Comparison of ENCODE assay signal across 3 cellular contexts in the genomic region with DNA sequence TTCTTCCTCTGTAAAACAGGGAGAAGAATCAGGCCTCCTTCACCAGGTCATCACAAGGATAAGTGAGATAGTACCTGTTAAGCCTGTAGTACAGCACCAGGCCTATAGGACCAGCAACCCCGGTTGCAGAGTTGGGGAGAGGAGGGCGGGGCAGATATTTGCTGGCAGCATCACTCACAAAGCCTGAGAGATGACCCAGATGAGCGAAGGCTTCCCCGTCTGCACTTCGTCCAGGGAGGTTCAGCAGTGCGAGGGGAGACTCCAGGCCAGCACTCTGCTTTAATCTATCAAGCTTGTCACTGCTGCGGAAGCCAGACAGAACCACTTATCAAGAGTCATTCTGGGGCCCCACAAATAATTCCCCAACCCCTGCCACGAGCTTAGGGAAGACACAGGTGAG.
TF ChIP-seq lines count a peak whose summit lies in the region.

No MANE protein-coding gene starts in this region.

TF ChIP-seq in A549, 52 proteins besides CTCF, POLR2A, EP300 and RAD21:
- TF ChIP-seq CEBPB (IDR thresholded peaks at IDR 0.05) (no peak), ESRRA (IDR thresholded peaks at IDR 0.05; ENCODE audit: borderline replicate concordance, low read length) (no peak), CBX2 (IDR thresholded peaks at IDR 0.05; ENCODE audit: borderline replicate concordance, low read depth) (no peak), ZC3H11A (IDR thresholded peaks at IDR 0.05) (no peak), CHD2 (IDR thresholded peaks at IDR 0.05; ENCODE audit: low read length, partially characterized antibody) (no peak)
- TF ChIP-seq, protein P1, sequence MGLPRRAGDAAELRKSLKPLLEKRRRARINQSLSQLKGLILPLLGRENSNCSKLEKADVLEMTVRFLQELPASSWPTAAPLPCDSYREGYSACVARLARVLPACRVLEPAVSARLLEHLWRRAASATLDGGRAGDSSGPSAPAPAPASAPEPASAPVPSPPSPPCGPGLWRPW (IDR thresholded peaks at IDR 0.05) = no peak

TF ChIP-seq in HCT116, 20 proteins besides CTCF, POLR2A, EP300 and RAD21:
- no peak for TF ChIP-seq EZH2 (IDR thresholded peaks at IDR 0.05)
- TF ChIP-seq SP1 (IDR thresholded peaks at IDR 0.05; ENCODE audit: low read depth) = no peak
- no peak for TF ChIP-seq EGR1 (IDR thresholded peaks at IDR 0.05; ENCODE audit: low read depth)
- no peak for TF ChIP-seq ZNF274 (IDR thresholded peaks at IDR 0.05; ENCODE audit: low read depth, low read length)
- TF ChIP-seq CBX3 (IDR thresholded peaks at IDR 0.05; ENCODE audit: low read depth) = no peak
- no peak for TF ChIP-seq ATF3 (IDR thresholded peaks at IDR 0.05)
- no peak for TF ChIP-seq POLR2AphosphoS5 (IDR thresholded peaks at IDR 0.05; ENCODE audit: low read depth, low read length)
- no peak for TF ChIP-seq SRF (IDR thresholded peaks at IDR 0.05; ENCODE audit: low read depth)
- no peak for TF ChIP-seq FOSL1 (IDR thresholded peaks at IDR 0.05; ENCODE audit: low read depth)
- no peak for TF ChIP-seq REST (IDR thresholded peaks at IDR 0.05; ENCODE audit: low read depth)
- no peak for TF ChIP-seq CEBPB (IDR thresholded peaks at IDR 0.05; ENCODE audit: low read depth)
- TF ChIP-seq TCF7L2 (IDR thresholded peaks at IDR 0.05; ENCODE audit: borderline replicate concordance, extremely low read depth, insufficient read depth, insufficient read length) = no peak
- no peak for TF ChIP-seq EZH2phosphoT487 (IDR thresholded peaks at IDR 0.05; ENCODE audit: borderline replicate concordance)
- TF ChIP-seq SIN3A (IDR thresholded peaks at IDR 0.05; ENCODE audit: low read depth) = no peak
- no peak for TF ChIP-seq MAX (IDR thresholded peaks at IDR 0.05)
- TF ChIP-seq ELF1 (IDR thresholded peaks at IDR 0.05; ENCODE audit: borderline replicate concordance, low read depth) = no peak
- TF ChIP-seq ZFX (IDR thresholded peaks at IDR 0.05) = no peak
- no peak for TF ChIP-seq ZBTB33 (IDR thresholded peaks at IDR 0.05; ENCODE audit: extremely low read depth, insufficient replicate concordance, low read length)
TF ChIP-seq in HCT116: peak in this region for 0.

TF ChIP-seq in GM12878, 131 proteins besides CTCF, POLR2A, EP300 and RAD21:
- TF ChIP-seq WRNIP1 (IDR thresholded peaks at IDR 0.05; ENCODE audit: borderline replicate concordance, low read depth, low read length) (no peak), RFX5 (IDR thresholded peaks at IDR 0.05; ENCODE audit: low read depth, low read length) (no peak), HCFC1 (IDR thresholded peaks at IDR 0.05; ENCODE audit: low read length) (no peak), SPI1 (IDR thresholded peaks at IDR 0.05; ENCODE audit: borderline replicate concordance, insufficient read depth, low read depth, low read length) (no peak), CEBPZ (IDR thresholded peaks at IDR 0.05; ENCODE audit: low read depth, low read length) (no peak), ZNF384 (IDR thresholded peaks at IDR 0.05; ENCODE audit: borderline replicate concordance, low read depth, low read length) (no peak), BRCA1 (IDR thresholded peaks at IDR 0.05; ENCODE audit: low read depth, low read length) (no peak), KAT2A (conservative IDR thresholded peaks at IDR 0.05; ENCODE audit: control insufficient read depth, low read depth, low read length) (no peak), ETV6 (conservative IDR thresholded peaks at IDR 0.05 in 1 of 2, IDR thresholded peaks at IDR 0.05 in 1 of 2; ENCODE audit: borderline replicate concordance in 1 of 2, low read depth in 1 of 2) (no peak), BHLHE40 (IDR thresholded peaks at IDR 0.05; ENCODE audit: borderline replicate concordance in 1 of 2, low read depth in 2 of 2, low read length in 1 of 2) (no peak), TARDBP (IDR thresholded peaks at IDR 0.05; ENCODE audit: borderline replicate concordance) (no peak)
- TF ChIP-seq, protein P2, sequence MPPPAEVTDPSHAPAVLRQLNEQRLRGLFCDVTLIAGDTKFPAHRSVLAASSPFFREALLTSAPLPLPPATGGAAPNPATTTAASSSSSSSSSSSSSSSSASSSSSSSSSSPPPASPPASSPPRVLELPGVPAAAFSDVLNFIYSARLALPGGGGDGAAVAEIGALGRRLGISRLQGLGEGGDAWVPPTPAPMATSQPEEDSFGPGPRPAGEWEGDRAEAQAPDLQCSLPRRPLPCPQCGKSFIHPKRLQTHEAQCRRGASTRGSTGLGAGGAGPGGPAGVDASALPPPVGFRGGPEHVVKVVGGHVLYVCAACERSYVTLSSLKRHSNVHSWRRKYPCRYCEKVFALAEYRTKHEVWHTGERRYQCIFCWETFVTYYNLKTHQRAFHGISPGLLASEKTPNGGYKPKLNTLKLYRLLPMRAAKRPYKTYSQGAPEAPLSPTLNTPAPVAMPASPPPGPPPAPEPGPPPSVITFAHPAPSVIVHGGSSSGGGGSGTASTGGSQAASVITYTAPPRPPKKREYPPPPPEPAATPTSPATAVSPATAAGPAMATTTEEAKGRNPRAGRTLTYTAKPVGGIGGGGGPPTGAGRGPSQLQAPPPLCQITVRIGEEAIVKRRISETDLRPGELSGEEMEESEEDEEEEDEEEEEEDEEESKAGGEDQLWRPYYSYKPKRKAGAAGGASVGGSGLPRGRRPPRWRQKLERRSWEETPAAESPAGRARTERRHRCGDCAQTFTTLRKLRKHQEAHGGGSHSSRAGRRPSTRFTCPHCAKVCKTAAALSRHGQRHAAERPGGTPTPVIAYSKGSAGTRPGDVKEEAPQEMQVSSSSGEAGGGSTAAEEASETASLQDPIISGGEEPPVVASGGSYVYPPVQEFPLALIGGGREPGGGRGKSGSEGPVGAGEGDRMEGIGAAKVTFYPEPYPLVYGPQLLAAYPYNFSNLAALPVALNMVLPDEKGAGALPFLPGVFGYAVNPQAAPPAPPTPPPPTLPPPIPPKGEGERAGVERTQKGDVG (CRISPR knock-in tag; IDR thresholded peaks at IDR 0.05) = no peak
